ENCODE assay signal across 8 cellular contexts in the genomic region with DNA sequence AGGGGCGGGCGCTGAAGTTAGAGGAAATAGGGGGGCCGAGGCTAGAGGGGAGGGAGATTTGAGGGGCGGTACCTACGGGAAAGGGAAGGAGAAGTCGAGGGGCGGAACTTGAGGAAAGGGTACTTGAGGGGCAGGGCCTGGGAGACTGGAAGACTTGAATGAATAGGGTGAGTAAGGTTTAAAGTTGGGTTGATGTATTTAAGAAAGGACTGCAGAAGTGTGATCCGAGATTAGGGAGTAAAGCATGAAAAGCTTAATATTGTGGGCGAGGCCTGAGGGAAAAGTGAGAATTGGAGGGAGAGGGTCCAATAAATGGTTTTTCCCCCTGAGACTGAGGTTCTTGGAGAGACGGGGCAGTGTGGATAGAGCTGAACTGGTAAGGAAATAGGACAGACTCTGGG. TPM values are rescaled to one million over a fixed set of nuclear protein-coding genes. Genes with fewer than 3 reads are reported as not detected.
DNase-seq lines count a peak whose midpoint lies in the region; ATAC-seq, FAIRE-seq and TF ChIP-seq lines count a peak whose summit lies in the region.

No MANE protein-coding gene starts in this region.

- no peaks in the 10 kb centered on the region for H3K9me1 ChIP-seq in keratinocyte (ENCODE audit: control insufficient read depth, extremely low read depth, insufficient read depth, low read length)

- peak overlapping the region; percentile 84 for H3K27ac ChIP-seq in keratinocyte (ENCODE audit: control insufficient read depth, insufficient read depth, low read length)
- H3K27ac ChIP-seq in thymus (ENCODE audit: low read depth), result peak overlapping the region; percentile 96

- peak overlapping the region; percentile 91 for H3K9ac ChIP-seq in keratinocyte (ENCODE audit: control insufficient read depth, extremely low read depth, insufficient read depth, low read length)

- dilution Hi-C loops in keratinocyte (cut with MboI; ENCODE audit: extremely low pct_ligation_motif_present, low sequenced_read_pairs), result no loop called here

- DNase-seq in activated naive CD4-positive, alpha-beta T cell treated with anti-CD3 and anti-CD28 coated beads for 36 hours, result no peak
- no peak for DNase-seq in activated naive CD4-positive, alpha-beta T cell treated with Interleukin-2 at 50 U/mL for 16 hours
- no peak for DNase-seq in activated naive CD4-positive, alpha-beta T cell treated with anti-CD3 and anti-CD28 coated beads, Interleukin-2, amount 50 U/mL, for 72 hours (ENCODE audit: low spot score in 2 of 2)
- DNase-seq in keratinocyte (ENCODE audit: low read depth, low spot score) (peak; percentile 71), GM20000 (ENCODE audit: low spot score) (no peak), NCI-H2107 (lab: John Stamatoyannopoulos, UW) (no peak)

- H2AFZ ChIP-seq in keratinocyte (ENCODE audit: control insufficient read depth, low read length), result peak overlapping the region; percentile 94

- H3K4me1 Mint-ChIP-seq in activated naive CD4-positive, alpha-beta T cell treated with anti-CD3 and anti-CD28 coated beads for 36 hours (ENCODE audit: low read depth), result peaks cover 20% of the 10 kb centered on the region

- H3K4me1 ChIP-seq in keratinocyte (ENCODE audit: control insufficient read depth, extremely low read depth, insufficient read depth, low read length) (peaks cover 3% of the 10 kb centered on the region), thymus (ENCODE audit: control insufficient read depth, insufficient read depth, low read length) (no peaks in the 10 kb centered on the region)

- H3K9me3 Mint-ChIP-seq in activated naive CD4-positive, alpha-beta T cell treated with anti-CD3 and anti-CD28 coated beads for 36 hours, result no peaks in the 10 kb centered on the region
- H3K9me3 Mint-ChIP-seq in activated naive CD4-positive, alpha-beta T cell treated with anti-CD3 and anti-CD28 coated beads, Interleukin-2, amount 50 U/mL, for 72 hours, result no peaks in the 10 kb centered on the region

- intact Hi-C loops in activated naive CD4-positive, alpha-beta T cell treated with anti-CD3 and anti-CD28 coated beads for 36 hours (cut with micrococcal nuclease), result loop anchor here (1.0 to 5.0 kb wide), 5 partner anchors 30 to 810 kb away; a partner anchor contains a TSS

- H3K36me3 ChIP-seq in keratinocyte (ENCODE audit: control insufficient read depth in 2 of 2, extremely low read depth in 1 of 2, insufficient read depth in 2 of 2, low read length in 2 of 2) (peaks cover 7 to 12% of the 10 kb centered on the region in 2 experiments), thymus (ENCODE audit: control insufficient read depth, insufficient read depth) (peaks cover 12% of the 10 kb centered on the region)

- H3K4me3 Mint-ChIP-seq in activated naive CD4-positive, alpha-beta T cell treated with anti-CD3 and anti-CD28 coated beads for 36 hours, result peak overlapping the region; percentile 89

- TF ChIP-seq CTCF in keratinocyte (optimal IDR thresholded peaks at IDR 0.05 in 1 of 3, IDR thresholded peaks at IDR 0.05 in 1 of 3, conservative IDR thresholded peaks at IDR 0.05 in 1 of 3; ENCODE audit: extremely low read depth in 1 of 3, insufficient read depth in 2 of 3, low read length in 3 of 3) (no peak), GM20000 (IDR thresholded peaks at IDR 0.05; ENCODE audit: extremely low read depth, missing control alignments) (no peak)

- H3K27me3 ChIP-seq in keratinocyte (ENCODE audit: control insufficient read depth, extremely low read depth, insufficient read depth, low read length), result no peaks in the 10 kb centered on the region
- H3K27me3 ChIP-seq in thymus (ENCODE audit: control insufficient read depth, insufficient read depth), result no peaks in the 10 kb centered on the region

- H3K4me3 ChIP-seq in keratinocyte (ENCODE audit: control insufficient read depth in 2 of 3, extremely low read depth in 1 of 3, insufficient read depth in 2 of 3, low read depth in 1 of 3, low read length in 3 of 3) (peak overlapping the region; percentile 80 to 92 (median 86)), thymus (ENCODE audit: low read length) (peak overlapping the region; percentile 76)

- no peaks in the 10 kb centered on the region for H3K27me3 Mint-ChIP-seq in activated naive CD4-positive, alpha-beta T cell treated with anti-CD3 and anti-CD28 coated beads for 36 hours (ENCODE audit: low read depth)

- 7% methylated on average over 10 of the region's 10 CpGs for WGBS in thymus

- ATAC-seq in activated naive CD4-positive, alpha-beta T cell treated with anti-CD3 and anti-CD28 coated beads, Interleukin-2, amount 50 U/mL, for 72 hours, result no peak
- no peak for ATAC-seq in HG03045 (IDR thresholded peaks at IDR 0.05; ENCODE audit: unreplicated experiment)

- FAIRE-seq in keratinocyte (lab: Jason Lieb, UNC), result no peak

- H3K27ac Mint-ChIP-seq in activated naive CD4-positive, alpha-beta T cell treated with anti-CD3 and anti-CD28 coated beads for 36 hours, result peak overlapping the region; percentile 96
- peak overlapping the region; percentile 85 to 97 for H3K27ac Mint-ChIP-seq in activated naive CD4-positive, alpha-beta T cell treated with anti-CD3 and anti-CD28 coated beads, Interleukin-2, amount 50 U/mL, for 72 hours

- H4K20me1 ChIP-seq in keratinocyte (ENCODE audit: control insufficient read depth, extremely low read depth, insufficient read depth, low read length), result no peaks in the 10 kb centered on the region

- peak overlapping the region; percentile 97 for H3K4me2 ChIP-seq in keratinocyte (ENCODE audit: control insufficient read depth, extremely low read depth, insufficient read depth, low read depth, low read length)

- peaks cover 25% of the 10 kb centered on the region for H3K36me3 Mint-ChIP-seq in activated naive CD4-positive, alpha-beta T cell treated with anti-CD3 and anti-CD28 coated beads for 36 hours (ENCODE audit: low read depth)
- H3K36me3 Mint-ChIP-seq in activated naive CD4-positive, alpha-beta T cell treated with anti-CD3 and anti-CD28 coated beads, Interleukin-2, amount 50 U/mL, for 72 hours, result peaks cover 0 to 18% of the 10 kb centered on the region in 2 donors

- H3K9me3 ChIP-seq in keratinocyte (ENCODE audit: control insufficient read depth, low read depth, low read length) (no peaks in the 10 kb centered on the region), thymus (ENCODE audit: control insufficient read depth) (no peaks in the 10 kb centered on the region)

- peaks cover 22% of the 10 kb centered on the region for H3K79me2 ChIP-seq in keratinocyte (ENCODE audit: control insufficient read depth, insufficient read depth, low read length)

- CTCF ChIA-PET in activated naive CD4-positive, alpha-beta T cell treated with anti-CD3 and anti-CD28 coated beads for 36 hours (lab: Charles Lee), result interaction anchor here (1.5 to 2.3 kb wide), 2 partner anchors 69 to 70 kb away, joined by 3 to 5 read pairs; no protein-coding TSS in a partner anchor

RNA-seq across cellular contexts. Expression of a gene that starts 0.7 kb away (rescaled TPM):
- 10 to 100 TPM; 12.7 to 13.3 TPM for total RNA-seq in activated naive CD4-positive, alpha-beta T cell treated with anti-CD3 and anti-CD28 coated beads for 36 hours
- 10 to 100 TPM; 19.6 to 20.4 TPM for total RNA-seq in activated naive CD4-positive, alpha-beta T cell treated with anti-CD3 and anti-CD28 coated beads, Interleukin-2, amount 50 U/mL, for 72 hours
- polyA plus RNA-seq in keratinocyte (8.9 to 13.8 TPM (median 12.5 TPM) in 3 replicates), thymus (30.3 TPM)
- 9.7 TPM for polyA plus RNA-seq in keratinocyte (2011; ENCODE audit: low read depth)
- 10.0 and 10.5 TPM in 2 replicates for polyA plus RNA-seq in keratinocyte (2011; cell fraction: cytosol; rRNA removed)
- polyA plus RNA-seq in keratinocyte (2011; cell fraction: nucleus; rRNA removed), result 2.6 and 3.8 TPM in 2 replicates
- 8.8 and 11.8 TPM in 2 replicates for polyA plus RNA-seq in keratinocyte (2012; ENCODE audit: low replicate concordance)
- 1.4 to 6.8 TPM (median 1.8 TPM) in 3 replicates for polyA minus RNA-seq in keratinocyte
- polyA minus RNA-seq in keratinocyte (2011; cell fraction: cytosol; rRNA and poly(A)+ RNA removed), result not detected
- polyA minus RNA-seq in keratinocyte (2011; cell fraction: nucleus; rRNA and poly(A)+ RNA removed), result 1.7 and 1.8 TPM in 2 replicates

RNA-seq across cellular contexts. Expression of a gene that starts 0.9 kb away (rescaled TPM):
- total RNA-seq in activated naive CD4-positive, alpha-beta T cell treated with anti-CD3 and anti-CD28 coated beads for 36 hours, result 10 to 100 TPM; 47.8 to 52.6 TPM
- 10 to 100 TPM; 28.7 to 51.2 TPM for total RNA-seq in activated naive CD4-positive, alpha-beta T cell treated with anti-CD3 and anti-CD28 coated beads, Interleukin-2, amount 50 U/mL, for 72 hours
- polyA plus RNA-seq in keratinocyte (18.9 to 29.5 TPM (median 28.2 TPM) in 3 replicates), thymus (30.8 TPM)
- polyA plus RNA-seq in keratinocyte (2011; ENCODE audit: low read depth), result 2.2 TPM
- polyA plus RNA-seq in keratinocyte (2011; cell fraction: cytosol; rRNA removed), result 16.5 and 22.9 TPM in 2 replicates
- polyA plus RNA-seq in keratinocyte (2011; cell fraction: nucleus; rRNA removed), result 35.8 and 37.7 TPM in 2 replicates
- 9.1 and 16.4 TPM in 2 replicates for polyA plus RNA-seq in keratinocyte (2012; ENCODE audit: low replicate concordance)
- 12.7 to 13.3 TPM (median 13.1 TPM) in 3 replicates for polyA minus RNA-seq in keratinocyte
- 19.2 TPM for polyA minus RNA-seq in keratinocyte (2011; cell fraction: cytosol; rRNA and poly(A)+ RNA removed)
- 10.1 and 13.1 TPM in 2 replicates for polyA minus RNA-seq in keratinocyte (2011; cell fraction: nucleus; rRNA and poly(A)+ RNA removed)

RNA-seq across cellular contexts. Expression of a gene that starts 29.9 kb away (rescaled TPM):
- 10 to 100 TPM; 28.2 to 28.6 TPM for total RNA-seq in activated naive CD4-positive, alpha-beta T cell treated with anti-CD3 and anti-CD28 coated beads for 36 hours
- total RNA-seq in activated naive CD4-positive, alpha-beta T cell treated with anti-CD3 and anti-CD28 coated beads, Interleukin-2, amount 50 U/mL, for 72 hours, result 10 to 100 TPM; 26.8 to 31.5 TPM
- polyA plus RNA-seq in keratinocyte (3.3 to 8.8 TPM (median 4.9 TPM) in 3 replicates), thymus (18.8 TPM)
- 24.9 TPM for polyA plus RNA-seq in keratinocyte (2011; ENCODE audit: low read depth)
- polyA plus RNA-seq in keratinocyte (2011; cell fraction: cytosol; rRNA removed), result 4.2 and 7.0 TPM in 2 replicates
- 3.9 and 5.6 TPM in 2 replicates for polyA plus RNA-seq in keratinocyte (2011; cell fraction: nucleus; rRNA removed)
- polyA plus RNA-seq in keratinocyte (2012; ENCODE audit: low replicate concordance), result 4.5 and 9.5 TPM in 2 replicates
- polyA minus RNA-seq in keratinocyte, result 0.69 to 4.5 TPM (median 2.2 TPM) in 3 replicates
- polyA minus RNA-seq in keratinocyte (2011; cell fraction: cytosol; rRNA and poly(A)+ RNA removed), result 5.8 TPM
- polyA minus RNA-seq in keratinocyte (2011; cell fraction: nucleus; rRNA and poly(A)+ RNA removed), result 3.4 and 4.0 TPM in 2 replicates

RNA-seq across cellular contexts. Expression of a gene that starts 57.8 kb away (rescaled TPM):
- total RNA-seq in activated naive CD4-positive, alpha-beta T cell treated with anti-CD3 and anti-CD28 coated beads for 36 hours, result 100 to 1,000 TPM; 106 to 108 TPM
- 10 to 100 TPM; 62.7 to 91.8 TPM for total RNA-seq in activated naive CD4-positive, alpha-beta T cell treated with anti-CD3 and anti-CD28 coated beads, Interleukin-2, amount 50 U/mL, for 72 hours
- polyA plus RNA-seq in keratinocyte, result 65.2 to 88.7 TPM (median 71.9 TPM) in 3 replicates
- polyA plus RNA-seq in keratinocyte (2011; ENCODE audit: low read depth), result 132 TPM
- polyA plus RNA-seq in keratinocyte (2011; cell fraction: cytosol; rRNA removed), result 58.3 and 95.8 TPM in 2 replicates
- 102 and 105 TPM in 2 replicates for polyA plus RNA-seq in keratinocyte (2011; cell fraction: nucleus; rRNA removed)
- 45.9 and 121 TPM in 2 replicates for polyA plus RNA-seq in keratinocyte (2012; ENCODE audit: low replicate concordance)
- 58.3 to 114 TPM (median 93.1 TPM) in 3 replicates for polyA minus RNA-seq in keratinocyte
- polyA minus RNA-seq in keratinocyte (2011; cell fraction: cytosol; rRNA and poly(A)+ RNA removed), result 78.1 TPM
- polyA minus RNA-seq in keratinocyte (2011; cell fraction: nucleus; rRNA and poly(A)+ RNA removed), result 61.5 and 64.8 TPM in 2 replicates
- 113 TPM for polyA plus RNA-seq in thymus
